2 cellular contexts compared by ENCODE assay signal in the genomic region with DNA sequence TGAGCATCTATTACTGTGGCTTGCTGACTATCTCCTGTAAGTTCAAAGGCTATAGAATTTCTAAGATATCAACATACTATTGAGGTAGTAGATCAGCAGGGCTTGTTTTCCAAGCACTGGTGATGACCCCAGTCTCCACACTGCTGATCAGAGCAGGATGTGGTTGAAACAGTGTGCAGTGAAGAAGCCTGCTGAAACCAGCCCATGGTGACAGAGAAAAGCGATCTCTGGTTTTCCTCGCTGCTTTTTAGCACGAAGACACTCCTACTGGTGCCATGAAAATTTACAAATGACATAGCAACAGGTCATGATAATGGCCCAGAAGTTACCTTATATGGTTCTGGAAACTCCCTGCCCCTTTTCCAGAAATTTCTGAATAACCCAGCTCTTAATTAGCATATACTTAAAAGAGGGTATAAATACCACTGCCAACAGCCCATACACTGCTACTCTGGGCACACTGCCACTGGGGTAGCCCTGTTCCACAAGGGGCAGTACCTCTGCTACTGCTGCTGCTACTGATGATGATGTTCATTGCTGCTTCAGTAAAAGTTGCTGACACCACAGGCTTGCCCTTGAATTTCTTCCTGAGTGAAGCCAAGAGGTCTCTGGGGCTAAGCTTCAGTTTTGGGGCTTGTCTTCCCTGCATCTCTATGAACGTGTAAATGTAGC.
TF ChIP-seq lines count a peak whose summit lies in the region.

No MANE protein-coding gene starts in this region.

TF ChIP-seq in SK-N-SH treated with all-trans-retinoic acid at 6 μM for 48 hours, 23 proteins besides CTCF, POLR2A, EP300 and RAD21 (continued from another document):
- TF ChIP-seq, protein P1, sequence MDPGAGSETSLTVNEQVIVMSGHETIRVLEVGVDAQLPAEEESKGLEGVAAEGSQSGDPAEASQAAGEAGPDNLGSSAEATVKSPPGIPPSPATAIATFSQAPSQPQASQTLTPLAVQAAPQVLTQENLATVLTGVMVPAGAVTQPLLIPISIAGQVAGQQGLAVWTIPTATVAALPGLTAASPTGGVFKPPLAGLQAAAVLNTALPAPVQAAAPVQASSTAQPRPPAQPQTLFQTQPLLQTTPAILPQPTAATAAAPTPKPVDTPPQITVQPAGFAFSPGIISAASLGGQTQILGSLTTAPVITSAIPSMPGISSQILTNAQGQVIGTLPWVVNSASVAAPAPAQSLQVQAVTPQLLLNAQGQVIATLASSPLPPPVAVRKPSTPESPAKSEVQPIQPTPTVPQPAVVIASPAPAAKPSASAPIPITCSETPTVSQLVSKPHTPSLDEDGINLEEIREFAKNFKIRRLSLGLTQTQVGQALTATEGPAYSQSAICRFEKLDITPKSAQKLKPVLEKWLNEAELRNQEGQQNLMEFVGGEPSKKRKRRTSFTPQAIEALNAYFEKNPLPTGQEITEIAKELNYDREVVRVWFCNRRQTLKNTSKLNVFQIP (CRISPR knock-in tag; IDR thresholded peaks at IDR 0.05; ENCODE audit: borderline replicate concordance, low read depth), result no peak
- TF ChIP-seq TOX (CRISPR knock-in tag; IDR thresholded peaks at IDR 0.05; ENCODE audit: borderline replicate concordance) (no peak), OSR1 (CRISPR knock-in tag; IDR thresholded peaks at IDR 0.05) (no peak), ZNF565 (CRISPR knock-in tag; conservative IDR thresholded peaks at IDR 0.05; ENCODE audit: low read depth) (no peak)

TF ChIP-seq in SK-N-SH, 30 proteins besides CTCF, POLR2A, EP300 and RAD21 (continued from another document):
- TF ChIP-seq, protein P2, sequence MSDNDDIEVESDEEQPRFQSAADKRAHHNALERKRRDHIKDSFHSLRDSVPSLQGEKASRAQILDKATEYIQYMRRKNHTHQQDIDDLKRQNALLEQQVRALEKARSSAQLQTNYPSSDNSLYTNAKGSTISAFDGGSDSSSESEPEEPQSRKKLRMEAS (IDR thresholded peaks at IDR 0.05; ENCODE audit: low read depth), result no peak
- TF ChIP-seq RXRA (IDR thresholded peaks at IDR 0.05; ENCODE audit: borderline replicate concordance, low read depth) (no peak), GATA2 (CRISPR knock-in tag; IDR thresholded peaks at IDR 0.05) (no peak), FOXJ3 (CRISPR knock-in tag; IDR thresholded peaks at IDR 0.05) (no peak)
- TF ChIP-seq, protein P3, sequence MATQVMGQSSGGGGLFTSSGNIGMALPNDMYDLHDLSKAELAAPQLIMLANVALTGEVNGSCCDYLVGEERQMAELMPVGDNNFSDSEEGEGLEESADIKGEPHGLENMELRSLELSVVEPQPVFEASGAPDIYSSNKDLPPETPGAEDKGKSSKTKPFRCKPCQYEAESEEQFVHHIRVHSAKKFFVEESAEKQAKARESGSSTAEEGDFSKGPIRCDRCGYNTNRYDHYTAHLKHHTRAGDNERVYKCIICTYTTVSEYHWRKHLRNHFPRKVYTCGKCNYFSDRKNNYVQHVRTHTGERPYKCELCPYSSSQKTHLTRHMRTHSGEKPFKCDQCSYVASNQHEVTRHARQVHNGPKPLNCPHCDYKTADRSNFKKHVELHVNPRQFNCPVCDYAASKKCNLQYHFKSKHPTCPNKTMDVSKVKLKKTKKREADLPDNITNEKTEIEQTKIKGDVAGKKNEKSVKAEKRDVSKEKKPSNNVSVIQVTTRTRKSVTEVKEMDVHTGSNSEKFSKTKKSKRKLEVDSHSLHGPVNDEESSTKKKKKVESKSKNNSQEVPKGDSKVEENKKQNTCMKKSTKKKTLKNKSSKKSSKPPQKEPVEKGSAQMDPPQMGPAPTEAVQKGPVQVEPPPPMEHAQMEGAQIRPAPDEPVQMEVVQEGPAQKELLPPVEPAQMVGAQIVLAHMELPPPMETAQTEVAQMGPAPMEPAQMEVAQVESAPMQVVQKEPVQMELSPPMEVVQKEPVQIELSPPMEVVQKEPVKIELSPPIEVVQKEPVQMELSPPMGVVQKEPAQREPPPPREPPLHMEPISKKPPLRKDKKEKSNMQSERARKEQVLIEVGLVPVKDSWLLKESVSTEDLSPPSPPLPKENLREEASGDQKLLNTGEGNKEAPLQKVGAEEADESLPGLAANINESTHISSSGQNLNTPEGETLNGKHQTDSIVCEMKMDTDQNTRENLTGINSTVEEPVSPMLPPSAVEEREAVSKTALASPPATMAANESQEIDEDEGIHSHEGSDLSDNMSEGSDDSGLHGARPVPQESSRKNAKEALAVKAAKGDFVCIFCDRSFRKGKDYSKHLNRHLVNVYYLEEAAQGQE (IDR thresholded peaks at IDR 0.05; ENCODE audit: low read depth, low read length), result no peak
